ENCODE assay signal across 8 cellular contexts in the genomic region with DNA sequence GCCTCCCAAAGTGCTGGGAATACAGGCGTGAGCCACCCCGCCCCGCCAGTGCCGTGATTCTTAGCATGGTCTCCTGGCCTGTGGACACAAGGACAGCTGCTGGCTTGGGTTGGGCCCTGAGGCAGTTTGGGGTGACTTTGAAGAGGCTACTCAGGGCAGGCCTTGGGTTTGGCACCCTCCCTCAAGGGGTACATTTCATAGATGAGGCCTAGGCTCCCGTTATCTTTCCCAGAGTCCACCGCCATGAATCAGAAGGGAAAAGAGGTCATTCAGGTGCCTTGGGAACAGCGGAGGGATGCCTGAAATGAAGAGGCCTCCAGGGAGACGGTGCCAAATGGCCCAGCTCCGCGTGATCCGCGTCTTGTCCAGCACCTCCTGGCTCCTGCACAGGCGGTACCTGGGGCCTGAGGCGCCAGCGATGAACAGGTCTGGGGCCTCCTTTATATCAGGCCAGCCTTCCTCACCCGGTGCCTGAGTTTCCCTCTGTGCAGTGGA. TPM values are rescaled to one million over a fixed set of nuclear protein-coding genes. Genes with fewer than 3 reads are reported as not detected.
DNase-seq lines count a peak whose midpoint lies in the region; ATAC-seq, FAIRE-seq and TF ChIP-seq lines count a peak whose summit lies in the region.

No MANE protein-coding gene starts in this region.

- H2BK15ac ChIP-seq in H1 (ENCODE audit: low read length): peak overlapping the region; percentile 34; the same call in 1 of the 2 replicates

- H3K56ac ChIP-seq in H1 (replicated peaks; ENCODE audit: insufficient read length, low read depth, low read length): no peak overlapping the region

- H3K4ac ChIP-seq in H1 (replicated peaks; ENCODE audit: insufficient read length, low read depth, low read length): peak overlapping the region; percentile 6

- H2BK5ac ChIP-seq in H1 (ENCODE audit: low read depth, low read length): peak overlapping the region; percentile 74

- H3K18ac ChIP-seq in H1 (ENCODE audit: extremely low read depth, low read length): peak overlapping the region; percentile 92

- H2BK20ac ChIP-seq in H1 (ENCODE audit: low read length): peak overlapping the region; percentile 11; the same call in 1 of the 2 replicates

- H3K9ac ChIP-seq in H1 (replicated peaks in 1 of 4; ENCODE audit: extremely low read depth in 1 of 4, low read depth in 3 of 4, low read length in 3 of 4): peak overlapping the region in 2 of 4 experiments; percentile 8 to 13; a peak in 2 of 7 replicates

- peaks cover 89% of the 10 kb centered on the region for H3K4me1 ChIP-seq in CD8-positive, alpha-beta T cell (ENCODE audit: insufficient read depth, low read length)
- H3K4me1 ChIP-seq in Panc1 (ENCODE audit: control insufficient read depth, insufficient read depth, low read length) (peaks cover 53% of the 10 kb centered on the region), H1 (replicated peaks in 1 of 4; ENCODE audit: control insufficient read depth in 3 of 4, insufficient read depth in 4 of 4, low read length in 3 of 4) (peaks cover 5 to 52% (median 45%) of the 10 kb centered on the region in 4 experiments), osteoblast (ENCODE audit: insufficient read depth, low read length) (peaks cover 75% of the 10 kb centered on the region)

- H3K23me2 ChIP-seq in H1 (ENCODE audit: low read depth, low read length): peaks cover 5% of the 10 kb centered on the region; the same call in 1 of the 2 replicates

- H2AK5ac ChIP-seq in H1 (ENCODE audit: low read depth, low read length): peak overlapping the region; percentile 54; the same call in 1 of the 2 replicates

- peaks cover 3% of the 10 kb centered on the region for H3K36me3 ChIP-seq in CD8-positive, alpha-beta T cell (ENCODE audit: insufficient read depth, low read length)
- H3K36me3 ChIP-seq in Panc1 (ENCODE audit: control insufficient read depth, insufficient read depth, low read length) (no peaks in the 10 kb centered on the region), H1 (ENCODE audit: control insufficient read depth in 2 of 4, insufficient read depth in 4 of 4, low read length in 3 of 4) (peaks cover 0 to 3% (median 2%) of the 10 kb centered on the region in 4 experiments; a peak in 2 of 8 replicates), osteoblast (ENCODE audit: insufficient read depth, low read length) (peaks cover 11% of the 10 kb centered on the region)

- H3K14ac ChIP-seq in H1 (ENCODE audit: insufficient read length): no peak overlapping the region

- H3K4me2 ChIP-seq in H1 (ENCODE audit: insufficient read depth in 1 of 2, low read depth in 2 of 2, low read length in 2 of 2): peak overlapping the region; percentile 56 to 60; a peak in 3 of 4 replicates
- peak overlapping the region; percentile 85 for H3K4me2 ChIP-seq in osteoblast (ENCODE audit: insufficient read depth, low read length)

- no peak overlapping the region for H3K23ac ChIP-seq in H1 (ENCODE audit: insufficient read length)

- H3K4me1 Mint-ChIP-seq in CD8-positive, alpha-beta T cell (ENCODE audit: low read depth): peaks cover 72% of the 10 kb centered on the region

- H4K20me1 ChIP-seq in H1 (replicated peaks in 1 of 2; ENCODE audit: control insufficient read depth in 1 of 2, insufficient read depth in 2 of 2, low read length in 2 of 2) (peaks cover 18 to 36% of the 10 kb centered on the region in 2 experiments), osteoblast (ENCODE audit: insufficient read depth, low read length) (peaks cover 74% of the 10 kb centered on the region)

- H3K9me3 ChIP-seq in CD8-positive, alpha-beta T cell (ENCODE audit: low read length): no peaks in the 10 kb centered on the region
- H3K9me3 ChIP-seq in Panc1 (ENCODE audit: control insufficient read depth, insufficient read depth, low read depth, low read length): no peaks in the 10 kb centered on the region
- no peaks in the 10 kb centered on the region for H3K9me3 ChIP-seq in H1 (ENCODE audit: insufficient read depth in 2 of 2, low read depth in 1 of 2, low read length in 1 of 2)
- H3K9me3 ChIP-seq in osteoblast (ENCODE audit: low read depth, low read length): no peaks in the 10 kb centered on the region

- in situ Hi-C loops in Panc1 (cut with HindIII; ENCODE audit: low pct_unique_long_range_greater_than_20kb, low sequenced_read_pairs): no loop called here

- no TSS peak for BruUV-seq in Panc1 (replicated peaks; lab: Mats Ljungman, UMichigan)

- peaks cover 30% of the 10 kb centered on the region for H3K36me3 Mint-ChIP-seq in CD8-positive, alpha-beta T cell

- H3K79me1 ChIP-seq in H1 (ENCODE audit: low read depth, low read length): peaks cover 33% of the 10 kb centered on the region

- H3K27ac Mint-ChIP-seq in CD8-positive, alpha-beta T cell: peak overlapping the region; percentile 94

- peak overlapping the region; percentile 32 for H3K27ac ChIP-seq in CD8-positive, alpha-beta T cell (ENCODE audit: low read depth, low read length)
- H3K27ac ChIP-seq in Panc1 (ENCODE audit: low read length) (peak overlapping the region; percentile 88), H1 (ENCODE audit: low read depth, low read length) (peak overlapping the region; percentile 53), osteoblast (ENCODE audit: low read depth, low read length) (peak overlapping the region; percentile 95)

- no peak for TF ChIP-seq CTCF in CD8-positive, alpha-beta T cell (IDR thresholded peaks at IDR 0.05)
- TF ChIP-seq CTCF in Panc1 (IDR thresholded peaks at IDR 0.05) (no peak), H1 (IDR thresholded peaks at IDR 0.05; ENCODE audit: control extremely low read depth in 1 of 3, insufficient read depth in 1 of 3, low read depth in 1 of 3, low read length in 3 of 3) (no peak), osteoblast (IDR thresholded peaks at IDR 0.05; ENCODE audit: extremely low read depth, low read depth, low read length) (no peak)

- 83% methylated on average over 16 of the region's 16 CpGs; no CpG with 5 or more reads in 1 of the 2 experiments for WGBS in H1 (ENCODE audit: extremely low coverage in 1 of 2, insufficient coverage in 1 of 2, insufficient read length in 1 of 2, insufficient replicate concordance in 2 of 2, low coverage in 1 of 2, low lambda C conversion rate in 2 of 2, missing lambda C conversion rate in 1 of 2), 2 experiments

- no peak for TF ChIP-seq RAD21 in H1 (IDR thresholded peaks at IDR 0.05 in 1 of 2, conservative IDR thresholded peaks at IDR 0.05 in 1 of 2; ENCODE audit: low read depth in 2 of 2, low read length in 2 of 2)

- no peaks in the 10 kb centered on the region for H3K27me3 ChIP-seq in CD8-positive, alpha-beta T cell (ENCODE audit: insufficient read depth, low read length)
- H3K27me3 ChIP-seq in Panc1 (ENCODE audit: control insufficient read depth, insufficient read depth, low read length): no peaks in the 10 kb centered on the region
- H3K27me3 ChIP-seq in H1 (replicated peaks in 1 of 4; ENCODE audit: control insufficient read depth in 3 of 4, extremely low read depth in 1 of 4, insufficient read depth in 3 of 4, low read length in 3 of 4): no peaks in the 10 kb centered on the region
- H3K27me3 ChIP-seq in osteoblast (ENCODE audit: insufficient read depth, low read length): no peaks in the 10 kb centered on the region

- no peak for ATAC-seq in CD8-positive, alpha-beta T cell
- peak; percentile 45 for ATAC-seq in Panc1
- ATAC-seq in GM21576 (IDR thresholded peaks at IDR 0.05; ENCODE audit: unreplicated experiment): no peak
- no peak for ATAC-seq in HG03025 (IDR thresholded peaks at IDR 0.05; ENCODE audit: low FRiP score, unreplicated experiment)

- peak overlapping the region; percentile 45 for H2BK120ac ChIP-seq in H1 (replicated peaks; ENCODE audit: low read depth, low read length)

- peak overlapping the region; percentile 53 for H2BK12ac ChIP-seq in H1 (ENCODE audit: low read depth, low read length)

- H2AFZ ChIP-seq in H1 (ENCODE audit: low read length) (no peak overlapping the region), osteoblast (ENCODE audit: low read length) (no peak overlapping the region)

- no peak for FAIRE-seq in H1 (lab: Jason Lieb, UNC)

- DNase-seq in CD8-positive, alpha-beta T cell: no peak
- no peak for DNase-seq in Panc1 (ENCODE audit: low read depth, low spot score)
- DNase-seq in H1 (ENCODE audit: low read depth in 1 of 2, low spot score in 2 of 2): peak in 1 of 2 experiments; percentile 48
- peak; percentile 61 for DNase-seq in osteoblast (ENCODE audit: insufficient read length, low spot score, missing footprints)
- no peak for DNase-seq in NAMALWA (ENCODE audit: low spot score)
- DNase-seq in cortex of kidney (lab: John Stamatoyannopoulos, UW): no peak

- POLR2A ChIA-PET in CD8-positive, alpha-beta T cell (lab: Charles Lee): no interaction called here
- POLR2A ChIA-PET in Panc1 (lab: Charles Lee) (interaction anchor here (0.7 kb wide), 1 partner anchor 26 kb away, joined by 5 read pairs; no protein-coding TSS in a partner anchor), H1 (lab: Charles Lee; ENCODE audit: partially characterized antibody) (interaction anchor here (0.7 to 3.4 kb wide), 3 partner anchors 14 to 52 kb away, joined by 3 to 14 read pairs (median 4); no protein-coding TSS in a partner anchor)

- peaks cover 22 to 91% of the 10 kb centered on the region in 2 experiments for H3K79me2 ChIP-seq in H1 (ENCODE audit: control insufficient read depth in 1 of 2, insufficient read depth in 2 of 2, low read length in 2 of 2)
- peaks cover 91% of the 10 kb centered on the region for H3K79me2 ChIP-seq in osteoblast (ENCODE audit: insufficient read depth, low read length)

- no peak for TF ChIP-seq POLR2A in H1 (IDR thresholded peaks at IDR 0.05; ENCODE audit: control extremely low read depth in 1 of 2, low read depth in 2 of 2, low read length in 2 of 2)

- peak overlapping the region; percentile 55 for H3K4me3 ChIP-seq in CD8-positive, alpha-beta T cell (ENCODE audit: low read depth, low read length)
- H3K4me3 ChIP-seq in Panc1 (ENCODE audit: low read depth in 2 of 2, low read length in 2 of 2) (peak overlapping the region in 1 of 2 experiments; percentile 52; a peak in 2 of 4 replicates), H1 (ENCODE audit: extremely low read depth in 1 of 4, insufficient read depth in 2 of 4, low read depth in 3 of 4, low read length in 4 of 4) (peak overlapping the region in 1 of 4 experiments; percentile 27; a peak in 2 of 8 replicates), osteoblast (ENCODE audit: insufficient read depth, low read length) (peak overlapping the region; percentile 69)

- peak overlapping the region; percentile 89 for H4K8ac ChIP-seq in H1 (ENCODE audit: extremely low read depth, insufficient read depth, low read length)

- intact Hi-C loops in CD8-positive, alpha-beta T cell (cut with DNase I, micrococcal nuclease): no loop called here
- intact Hi-C loops in Panc1 (cut with micrococcal nuclease; ENCODE audit: unreplicated experiment): no loop called here

- CTCF ChIA-PET in CD8-positive, alpha-beta T cell (lab: Charles Lee): interaction anchor here (3.0 to 13.6 kb wide), 3 partner anchors 16 to 51 kb away, joined by 20 to 257 read pairs (median 142); no protein-coding TSS in a partner anchor
- CTCF ChIA-PET in Panc1 (lab: Charles Lee) (interaction anchor here (0.7 kb wide), 1 partner anchor 125 kb away, joined by 3 read pairs; no protein-coding TSS in a partner anchor), H1 (lab: Charles Lee; ENCODE audit: partially characterized antibody) (interaction anchor here (0.9 to 53.5 kb wide), 5 partner anchors 14 to 124 kb away, joined by 3 to 2149 read pairs (median 121); a partner anchor contains a TSS)

- no peak for TF ChIP-seq EP300 in H1 (IDR thresholded peaks at IDR 0.05; ENCODE audit: borderline replicate concordance in 1 of 2, low read depth in 2 of 2, low read length in 2 of 2)

- H4K5ac ChIP-seq in H1 (ENCODE audit: insufficient read length, low read depth, low read length): peak overlapping the region; percentile 73

- H4K91ac ChIP-seq in H1 (replicated peaks; ENCODE audit: insufficient read length, low read length): peak overlapping the region; percentile 29

- H3K27me3 Mint-ChIP-seq in CD8-positive, alpha-beta T cell (ENCODE audit: low read depth): no peaks in the 10 kb centered on the region

- H3K9me3 Mint-ChIP-seq in CD8-positive, alpha-beta T cell: no peaks in the 10 kb centered on the region

- peak overlapping the region; percentile 75 for H3K4me3 Mint-ChIP-seq in CD8-positive, alpha-beta T cell

RNA-seq across cellular contexts. Expression of a gene that starts 9.3 kb away (rescaled TPM):
- total RNA-seq in CD8-positive, alpha-beta T cell: 100 to 1,000 TPM; 185 to 192 TPM
- 170 TPM for total RNA-seq in Panc1 (2021; ENCODE audit: unreplicated experiment)
- polyA plus RNA-seq in Panc1 (2012; ENCODE audit: insufficient read length): 252 TPM
- 168 and 169 TPM in 2 replicates for total RNA-seq in H1 (2021; fragmentation: NEBNext Ultra II Directional; extraction: Animal tissue kit (Norgen Biotek cat#: 25700))
- 516 and 539 TPM in 2 replicates for polyA plus RNA-seq in H1 (2011; rRNA removed)
- polyA plus RNA-seq in H1 (2011; cell fraction: cytosol; rRNA removed): 378 TPM
- 319 TPM for polyA plus RNA-seq in H1 (2011; cell fraction: nucleus; rRNA removed)
- polyA plus RNA-seq in H1 (2012, experiment 1 of 2): 135 to 260 TPM (median 228 TPM) in 4 replicates
- polyA plus RNA-seq in H1 (2012, experiment 2 of 2): 195 TPM
- polyA plus RNA-seq in H1 (2013, experiment 1 of 2): 215 TPM
- 242 TPM for polyA plus RNA-seq in H1 (2013, experiment 2 of 2)
- polyA minus RNA-seq in H1 (2011; rRNA and poly(A)+ RNA removed): 310 and 337 TPM in 2 replicates
- 106 TPM for polyA minus RNA-seq in H1 (2011; cell fraction: cytosol; rRNA and poly(A)+ RNA removed)
- 98.5 TPM for polyA minus RNA-seq in H1 (2011; cell fraction: nucleus; rRNA and poly(A)+ RNA removed)
- 223 and 248 TPM in 2 replicates for total RNA-seq in osteoblast

RNA-seq across cellular contexts. Expression of a gene that starts 23.6 kb away (rescaled TPM):
- total RNA-seq in CD8-positive, alpha-beta T cell: 1 to 10 TPM; 1.4 to 1.6 TPM
- 1.4 TPM for total RNA-seq in Panc1 (2021; ENCODE audit: unreplicated experiment)
- 2.8 TPM for polyA plus RNA-seq in Panc1 (2012; ENCODE audit: insufficient read length)
- 4.7 and 4.8 TPM in 2 replicates for total RNA-seq in H1 (2021; fragmentation: NEBNext Ultra II Directional; extraction: Animal tissue kit (Norgen Biotek cat#: 25700))
- polyA plus RNA-seq in H1 (2011; rRNA removed): 3.0 and 7.1 TPM in 2 replicates
- 7.4 TPM for polyA plus RNA-seq in H1 (2011; cell fraction: cytosol; rRNA removed)
- polyA plus RNA-seq in H1 (2011; cell fraction: nucleus; rRNA removed): 37.5 TPM
- polyA plus RNA-seq in H1 (2012, experiment 1 of 2): 3.1 to 6.7 TPM (median 5.4 TPM) in 4 replicates
- polyA plus RNA-seq in H1 (2012, experiment 2 of 2): 2.1 TPM
- polyA plus RNA-seq in H1 (2013, experiment 1 of 2): 2.4 TPM
- 2.4 TPM for polyA plus RNA-seq in H1 (2013, experiment 2 of 2)
- 1.2 and 1.4 TPM in 2 replicates for polyA minus RNA-seq in H1 (2011; rRNA and poly(A)+ RNA removed)
- 9.0 TPM for polyA minus RNA-seq in H1 (2011; cell fraction: cytosol; rRNA and poly(A)+ RNA removed)
- polyA minus RNA-seq in H1 (2011; cell fraction: nucleus; rRNA and poly(A)+ RNA removed): 6.6 TPM
- 5.9 and 10.1 TPM in 2 replicates for total RNA-seq in osteoblast

RNA-seq across cellular contexts. Expression of a gene that starts 33.6 kb away (rescaled TPM):
- not detected for total RNA-seq in CD8-positive, alpha-beta T cell
- total RNA-seq in Panc1 (2021; ENCODE audit: unreplicated experiment): not detected
- not detected for polyA plus RNA-seq in Panc1 (2012; ENCODE audit: insufficient read length)
- 0.57 and 0.58 TPM in 2 replicates for total RNA-seq in H1 (2021; fragmentation: NEBNext Ultra II Directional; extraction: Animal tissue kit (Norgen Biotek cat#: 25700))
- 0.68 and 0.94 TPM in 2 replicates for polyA plus RNA-seq in H1 (2011; rRNA removed)
- polyA plus RNA-seq in H1 (2011; cell fraction: cytosol; rRNA removed): 0.74 TPM
- polyA plus RNA-seq in H1 (2011; cell fraction: nucleus; rRNA removed): 1.1 TPM
- 0.37 to 0.74 TPM (median 0.57 TPM) in 4 replicates for polyA plus RNA-seq in H1 (2012, experiment 1 of 2)
- 0.38 TPM for polyA plus RNA-seq in H1 (2012, experiment 2 of 2)
- 0.20 TPM for polyA plus RNA-seq in H1 (2013, experiment 1 of 2)
- 0.15 TPM for polyA plus RNA-seq in H1 (2013, experiment 2 of 2)
- 0.63 and 0.69 TPM in 2 replicates for polyA minus RNA-seq in H1 (2011; rRNA and poly(A)+ RNA removed)
- not detected for polyA minus RNA-seq in H1 (2011; cell fraction: cytosol; rRNA and poly(A)+ RNA removed)
- polyA minus RNA-seq in H1 (2011; cell fraction: nucleus; rRNA and poly(A)+ RNA removed): not detected
- not detected in 2 replicates for total RNA-seq in osteoblast

RNA-seq across cellular contexts. Expression of a gene that starts 40.2 kb away (rescaled TPM):
- total RNA-seq in CD8-positive, alpha-beta T cell: 1 to 10 TPM; 4.8 to 7.2 TPM
- total RNA-seq in Panc1 (2021; ENCODE audit: unreplicated experiment) (6.0 TPM), osteoblast (0.29 and 0.36 TPM in 2 replicates)
- polyA plus RNA-seq in Panc1 (2012; ENCODE audit: insufficient read length): 10.6 TPM
- 0.57 and 1.2 TPM in 2 replicates for total RNA-seq in H1 (2021; fragmentation: NEBNext Ultra II Directional; extraction: Animal tissue kit (Norgen Biotek cat#: 25700))
- 3.7 and 4.7 TPM in 2 replicates for polyA plus RNA-seq in H1 (2011; rRNA removed)
- polyA plus RNA-seq in H1 (2011; cell fraction: cytosol; rRNA removed): 2.0 TPM
- 10.8 TPM for polyA plus RNA-seq in H1 (2011; cell fraction: nucleus; rRNA removed)
- polyA plus RNA-seq in H1 (2012, experiment 1 of 2): 0.87 to 1.5 TPM (median 1.1 TPM) in 4 replicates
- polyA plus RNA-seq in H1 (2012, experiment 2 of 2): 0.85 TPM
- polyA plus RNA-seq in H1 (2013, experiment 1 of 2): 1.2 TPM
- polyA plus RNA-seq in H1 (2013, experiment 2 of 2): 1.0 TPM
- polyA minus RNA-seq in H1 (2011; rRNA and poly(A)+ RNA removed): 1.5 and 2.5 TPM in 2 replicates
- 0.88 TPM for polyA minus RNA-seq in H1 (2011; cell fraction: cytosol; rRNA and poly(A)+ RNA removed)
- 1.9 TPM for polyA minus RNA-seq in H1 (2011; cell fraction: nucleus; rRNA and poly(A)+ RNA removed)

RNA-seq across cellular contexts. Expression of a gene that starts 46.9 kb away (rescaled TPM):
- 10 to 100 TPM; 42.4 to 42.9 TPM for total RNA-seq in CD8-positive, alpha-beta T cell
- 111 TPM for total RNA-seq in Panc1 (2021; ENCODE audit: unreplicated experiment)
- 113 TPM for polyA plus RNA-seq in Panc1 (2012; ENCODE audit: insufficient read length)
- 88.8 and 97.8 TPM in 2 replicates for total RNA-seq in H1 (2021; fragmentation: NEBNext Ultra II Directional; extraction: Animal tissue kit (Norgen Biotek cat#: 25700))
- 76.7 and 123 TPM in 2 replicates for polyA plus RNA-seq in H1 (2011; rRNA removed)
- polyA plus RNA-seq in H1 (2011; cell fraction: cytosol; rRNA removed): 76.7 TPM
- 310 TPM for polyA plus RNA-seq in H1 (2011; cell fraction: nucleus; rRNA removed)
- polyA plus RNA-seq in H1 (2012, experiment 1 of 2): 72.6 to 93.2 TPM (median 89.6 TPM) in 4 replicates
- 133 TPM for polyA plus RNA-seq in H1 (2012, experiment 2 of 2)
- 61.4 TPM for polyA plus RNA-seq in H1 (2013, experiment 1 of 2)
- 54.6 TPM for polyA plus RNA-seq in H1 (2013, experiment 2 of 2)
- 47.8 and 50.1 TPM in 2 replicates for polyA minus RNA-seq in H1 (2011; rRNA and poly(A)+ RNA removed)
- 33.3 TPM for polyA minus RNA-seq in H1 (2011; cell fraction: cytosol; rRNA and poly(A)+ RNA removed)
- 86.7 TPM for polyA minus RNA-seq in H1 (2011; cell fraction: nucleus; rRNA and poly(A)+ RNA removed)
- total RNA-seq in osteoblast: 60.4 and 65.1 TPM in 2 replicates

Comparison
In these comparisons a context has a peak if more than half of its experiments do, and no peak if none do; other contexts are left out.
1. H3K27ac ChIP-seq: peak in every context shown above with its lines; median percentile 95 in osteoblast; 88 in Panc1; 53 in H1; 32 in CD8-positive, alpha-beta T cell.